ENCODE assay signal across 18 cellular contexts in genomic region chr14:105885561-105886320, GRCh38.
DNase-seq lines count a peak whose midpoint lies in the region; ATAC-seq and TF ChIP-seq lines count a peak whose summit lies in the region.
"Had no signal": no experiment of that assay in that cellular context is flagged by ENCODE, and none has a peak within 500 bp of the region (broad histone marks: within the 10 kb centered on the region; RNA-seq: fewer than 3 reads in every experiment).

No MANE protein-coding gene starts in this region.

- no peak overlapping the region for H3K27ac ChIP-seq in Peyer's patch
- H3K27ac ChIP-seq: 22Rv1, esophagus muscularis mucosa, SK-N-MC had no signal

- no peak for TF ChIP-seq POLR2A in Peyer's patch (IDR thresholded peaks at IDR 0.05)

- ATAC-seq in left lobe of liver (no peak), HG03460 (IDR thresholded peaks at IDR 0.05; ENCODE audit: unreplicated experiment) (no peak), HG02870 (IDR thresholded peaks at IDR 0.05; ENCODE audit: unreplicated experiment) (no peak)
- ATAC-seq: activated CD8-positive, alpha-beta T cell treated with anti-CD3 and anti-CD28 coated beads for 36 hours had no signal

- H3K9me3 ChIP-seq in Peyer's patch, result no peaks in the 10 kb centered on the region

- H3K36me3 ChIP-seq in Peyer's patch, result no peaks in the 10 kb centered on the region
- H3K36me3 ChIP-seq: esophagus muscularis mucosa had no signal

- no peaks in the 10 kb centered on the region for H3K4me1 ChIP-seq in Peyer's patch
- H3K4me1 ChIP-seq: esophagus muscularis mucosa had no signal

- no peaks in the 10 kb centered on the region for H3K27me3 ChIP-seq in Peyer's patch

- no peak for TF ChIP-seq CTCF in Peyer's patch (IDR thresholded peaks at IDR 0.05)

- DNase-seq in DMS 273 (lab: John Stamatoyannopoulos, UW; ENCODE audit: unreplicated experiment) (peak; percentile 31), DMS 273 treated with DMSO at 0.1 percent for 48 hours (lab: John Stamatoyannopoulos, UW) (no peak), Peyer's patch (peak in 2 of 3 donors; percentile 23 to 42), left lobe of liver (ENCODE audit: low spot score) (peak; percentile 22), ACHN (no peak)
- peak; percentile 19 for DNase-seq in stimulated activated CD8-positive, alpha-beta memory T cell treated with anti-CD3 and anti-CD28 coated beads, Interleukin-4, amount 100 ng/mL, for 48 hours
- DNase-seq: activated CD8-positive, alpha-beta T cell treated with anti-CD3 and anti-CD28 coated beads for 36 hours; CD4-positive, CD25-positive, alpha-beta regulatory T cell; DMS79 treated with DMSO at 0.1 percent for 48 hours; HFFc6; mesendoderm; NCI-H187; NCI-H510A had no signal

- no peak overlapping the region for H3K4me3 ChIP-seq in Peyer's patch
- H3K4me3 ChIP-seq: esophagus muscularis mucosa, SK-N-MC had no signal

- in situ Hi-C loops in ACHN (cut with HindIII; ENCODE audit: low pct_ligation_motif_present, low pct_unique_long_range_greater_than_20kb, low sequenced_read_pairs), result no loop called here

Comparison
In these comparisons a context has a peak if more than half of its experiments do, and no peak if none do; other contexts are left out.
1. DNase-seq: peak in DMS 273 (single experiment), Peyer's patch (2 of 3), left lobe of liver (single experiment) and stimulated activated CD8-positive, alpha-beta memory T cell treated with anti-CD3 and anti-CD28 coated beads, Interleukin-4, amount 100 ng/mL, for 48 hours (single experiment); none in DMS 273 treated with DMSO at 0.1 percent for 48 hours (single experiment) and ACHN (single experiment).